In the genomic region with DNA sequence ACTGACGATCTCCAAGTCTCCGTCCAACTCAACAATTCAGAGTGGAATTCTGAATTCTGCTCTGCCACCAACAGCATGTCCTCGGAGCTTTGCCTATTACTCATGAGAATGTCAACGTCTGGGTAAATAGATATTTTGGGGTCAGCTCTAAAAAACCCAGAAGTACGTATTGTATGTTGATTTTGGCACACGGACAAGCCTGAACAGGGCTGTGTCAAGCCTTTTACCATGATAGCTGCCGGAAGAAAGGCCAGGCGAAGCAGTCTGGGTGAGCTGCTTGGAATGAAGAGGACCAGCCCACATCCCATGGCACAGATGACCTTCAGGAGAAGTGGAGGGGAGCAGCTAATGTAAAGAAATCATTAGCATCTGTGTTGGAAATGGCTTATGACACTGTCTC, we compare ENCODE assay signal across 14 cellular contexts.
DNase-seq lines count a peak whose midpoint lies in the region; ATAC-seq, FAIRE-seq and TF ChIP-seq lines count a peak whose summit lies in the region.
"Had no signal": no experiment of that assay in that cellular context is flagged by ENCODE, and none has a peak within 500 bp of the region (broad histone marks: within the 10 kb centered on the region; RNA-seq: fewer than 3 reads in every experiment).

No MANE protein-coding gene starts in this region.

- H3K27ac ChIP-seq in A549 (peak overlapping the region; percentile 30 to 48; a peak in 5 of 6 replicates), cingulate gyrus (ENCODE audit: low read depth, low read length) (peak overlapping the region; percentile 10), mesenchymal stem cell (ENCODE audit: low read length, poor library complexity, severe bottlenecking) (peak overlapping the region; percentile 6)
- H3K27ac ChIP-seq: tibial nerve had no signal

- intact Hi-C loops in posterior vena cava (cut with DNase I): no loop called here

- no peak overlapping the region for H4K91ac ChIP-seq in mesenchymal stem cell (ENCODE audit: low read length)

- H3K14ac ChIP-seq in mesenchymal stem cell (ENCODE audit: low read length in 2 of 2): no peak overlapping the region

- H3K9ac ChIP-seq in mesenchymal stem cell (ENCODE audit: low read length): no peak overlapping the region

- no peak overlapping the region for H3K4ac ChIP-seq in mesenchymal stem cell (ENCODE audit: low read depth in 1 of 2, low read length in 2 of 2)

- TF ChIP-seq POLR2A in A549 (IDR thresholded peaks at IDR 0.05; ENCODE audit: low read length): no peak

- POLR2A ChIA-PET in A549 (lab: Yijun Ruan, JAX): interaction anchor here (1.5 kb wide), 1 partner anchor 88 kb away, joined by 3 read pairs; a partner anchor contains a TSS

- DNase-seq in A549 (ENCODE audit: low read depth in 1 of 2, low spot score in 1 of 2) (peak in 1 of 2 experiments; percentile 57), RCC 7860 (ENCODE audit: low spot score) (peak; percentile 32), mesenchymal stem cell (no peak), posterior vena cava (ENCODE audit: low spot score) (no peak), epidermal melanocyte (ENCODE audit: insufficient read length, low spot score) (no peak)
- DNase-seq: activated CD4-positive, alpha-beta T cell treated with anti-CD3 and anti-CD28 coated beads, Interleukin-2, amount 10 ng/mL, durations not matched to agents 7 days and 5 days; activated T-cell treated with anti-CD3 and anti-CD28 coated beads, Interleukin-2, amount 50 U/mL, for 48 hours; MV-4-11 had no signal

- no peak overlapping the region for H2BK5ac ChIP-seq in mesenchymal stem cell (ENCODE audit: low read depth, low read length, poor library complexity, severe bottlenecking)

- H3K79me1 ChIP-seq in mesenchymal stem cell (replicated peaks; ENCODE audit: low read length, poor library complexity, severe bottlenecking): no peaks in the 10 kb centered on the region

- no peak overlapping the region for H2BK15ac ChIP-seq in mesenchymal stem cell (ENCODE audit: low read depth, poor library complexity, severe bottlenecking)

- no peak overlapping the region for H3K23ac ChIP-seq in mesenchymal stem cell (ENCODE audit: low read length in 2 of 2)

- no peak overlapping the region for H2BK12ac ChIP-seq in mesenchymal stem cell (ENCODE audit: low read length in 2 of 2)

- H3K4me2 ChIP-seq in A549: peak overlapping the region; percentile 19
- H3K4me2 ChIP-seq in mesenchymal stem cell (ENCODE audit: low read length, poor library complexity, severe bottlenecking): no peak overlapping the region

- H3K36me3 ChIP-seq in mesenchymal stem cell (ENCODE audit: control insufficient read depth in 1 of 2, insufficient read depth in 2 of 2, low read depth in 1 of 2, low read length in 2 of 2): no peaks in the 10 kb centered on the region
- H3K36me3 ChIP-seq: tibial nerve had no signal

- TF ChIP-seq RAD21 in A549 (conservative IDR thresholded peaks at IDR 0.05 in 1 of 2, IDR thresholded peaks at IDR 0.05 in 1 of 2): no peak

- peak; percentile 22 to 38; a peak in 1 of 5 replicates for TF ChIP-seq EP300 in A549 (IDR thresholded peaks at IDR 0.05)

- FAIRE-seq in A549 (lab: Jason Lieb, UNC) (peak; percentile 49), RCC 7860 (lab: Jason Lieb, UNC) (no peak)
- FAIRE-seq: endometrium had no signal

- no peak overlapping the region for H2AK5ac ChIP-seq in mesenchymal stem cell (ENCODE audit: low read length, severe bottlenecking)

- H3K27me3 ChIP-seq in mesenchymal stem cell (ENCODE audit: control insufficient read depth in 1 of 2, insufficient read depth in 1 of 2, low read length in 2 of 2): no peaks in the 10 kb centered on the region
- H3K27me3 ChIP-seq: tibial nerve had no signal

- no peak overlapping the region for H2AFZ ChIP-seq in mesenchymal stem cell (ENCODE audit: low read depth, low read length)

- 38% methylated on average over 8 of the region's 8 CpGs for WGBS in A549 (ENCODE audit: missing lambda C conversion rate)
- WGBS in mesenchymal stem cell: 82% methylated on average over 8 of the region's 8 CpGs

- H3K9me3 ChIP-seq in A549 (peaks cover 8% of the 10 kb centered on the region; the same call in 2 of the 3 replicates), mesenchymal stem cell (ENCODE audit: control insufficient read depth, low read length) (no peaks in the 10 kb centered on the region)
- H3K9me3 ChIP-seq: tibial nerve had no signal

- peak overlapping the region in 1 of 2 experiments; percentile 59 for H3K18ac ChIP-seq in mesenchymal stem cell (ENCODE audit: low read depth in 1 of 2, low read length in 2 of 2)

- ATAC-seq in A549 (peak in 1 of 2 experiments; percentile 79; a peak in 4 of 6 replicates), HG03442 (IDR thresholded peaks at IDR 0.05; ENCODE audit: unreplicated experiment) (no peak), HG02981 (IDR thresholded peaks at IDR 0.05; ENCODE audit: unreplicated experiment) (no peak)
- ATAC-seq: Panc1 had no signal

- H3K4me3 ChIP-seq in A549: no peak overlapping the region
- H3K4me3 ChIP-seq in mesenchymal stem cell (ENCODE audit: insufficient read depth in 1 of 2, low read depth in 1 of 2, low read length in 2 of 2): no peak overlapping the region
- H3K4me3 ChIP-seq: tibial nerve had no signal

- TF ChIP-seq CTCF in A549 (IDR thresholded peaks at IDR 0.05): no peak

- CTCF ChIA-PET in A549 (lab: Yijun Ruan, JAX): interaction anchor here (0.6 to 1.3 kb wide), 4 partner anchors 28 to 430 kb away, joined by 3 to 4 read pairs (median 4); a partner anchor contains a TSS

- H3K4me1 ChIP-seq in A549 (peaks cover 19% of the 10 kb centered on the region; the same call in 2 of the 3 replicates), mesenchymal stem cell (ENCODE audit: control insufficient read depth, insufficient read depth, low read depth, low read length) (peaks cover 3% of the 10 kb centered on the region)

- H4K8ac ChIP-seq in mesenchymal stem cell (ENCODE audit: low read length): no peak overlapping the region

- H2BK120ac ChIP-seq in mesenchymal stem cell (ENCODE audit: low read depth, low read length): no peak overlapping the region

TF ChIP-seq in A549, 52 proteins besides CTCF, POLR2A, EP300 and RAD21:
- TF ChIP-seq ESRRA (IDR thresholded peaks at IDR 0.05; ENCODE audit: borderline replicate concordance, low read length) (no peak), POLR2AphosphoS2 (conservative IDR thresholded peaks at IDR 0.05; ENCODE audit: low read length) (no peak), GATA3 (IDR thresholded peaks at IDR 0.05; ENCODE audit: borderline replicate concordance) (peak; percentile 53; the same call in 1 of the 2 replicates), FOSL2 (IDR thresholded peaks at IDR 0.05) (0 out of 2 replicates have a peak, but pooled peaks have one; percentile 9), FOSL2 (CRISPR knock-in tag; IDR thresholded peaks at IDR 0.05) (no peak), HOXB5 (CRISPR knock-in tag; IDR thresholded peaks at IDR 0.05) (no peak), FOXS1 (CRISPR knock-in tag; IDR thresholded peaks at IDR 0.05) (peak; percentile 73; the same call in 1 of the 2 replicates), ZFP36 (IDR thresholded peaks at IDR 0.05; ENCODE audit: borderline replicate concordance, partially characterized antibody) (no peak), TFCP2L1 (CRISPR knock-in tag; IDR thresholded peaks at IDR 0.05) (no peak), TP53 (CRISPR knock-in tag; IDR thresholded peaks at IDR 0.05) (no peak), HOXA7 (CRISPR knock-in tag; IDR thresholded peaks at IDR 0.05) (no peak), HDAC2 (IDR thresholded peaks at IDR 0.05) (no peak), KDM1A (IDR thresholded peaks at IDR 0.05; ENCODE audit: low read depth) (no peak), FOSB (CRISPR knock-in tag; IDR thresholded peaks at IDR 0.05) (no peak), PHF8 (IDR thresholded peaks at IDR 0.05; ENCODE audit: borderline replicate concordance, low read depth) (no peak), CBX8 (IDR thresholded peaks at IDR 0.05) (no peak), CHD4 (IDR thresholded peaks at IDR 0.05; ENCODE audit: borderline replicate concordance) (no peak), RFX5 (IDR thresholded peaks at IDR 0.05) (no peak), HOXB13 (CRISPR knock-in tag; IDR thresholded peaks at IDR 0.05; ENCODE audit: low read depth) (no peak)
- TF ChIP-seq, protein P1, sequence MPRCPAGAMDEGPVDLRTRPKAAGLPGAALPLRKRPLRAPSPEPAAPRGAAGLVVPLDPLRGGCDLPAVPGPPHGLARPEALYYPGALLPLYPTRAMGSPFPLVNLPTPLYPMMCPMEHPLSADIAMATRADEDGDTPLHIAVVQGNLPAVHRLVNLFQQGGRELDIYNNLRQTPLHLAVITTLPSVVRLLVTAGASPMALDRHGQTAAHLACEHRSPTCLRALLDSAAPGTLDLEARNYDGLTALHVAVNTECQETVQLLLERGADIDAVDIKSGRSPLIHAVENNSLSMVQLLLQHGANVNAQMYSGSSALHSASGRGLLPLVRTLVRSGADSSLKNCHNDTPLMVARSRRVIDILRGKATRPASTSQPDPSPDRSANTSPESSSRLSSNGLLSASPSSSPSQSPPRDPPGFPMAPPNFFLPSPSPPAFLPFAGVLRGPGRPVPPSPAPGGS (IDR thresholded peaks at IDR 0.05): no peak
- TF ChIP-seq, protein P2, sequence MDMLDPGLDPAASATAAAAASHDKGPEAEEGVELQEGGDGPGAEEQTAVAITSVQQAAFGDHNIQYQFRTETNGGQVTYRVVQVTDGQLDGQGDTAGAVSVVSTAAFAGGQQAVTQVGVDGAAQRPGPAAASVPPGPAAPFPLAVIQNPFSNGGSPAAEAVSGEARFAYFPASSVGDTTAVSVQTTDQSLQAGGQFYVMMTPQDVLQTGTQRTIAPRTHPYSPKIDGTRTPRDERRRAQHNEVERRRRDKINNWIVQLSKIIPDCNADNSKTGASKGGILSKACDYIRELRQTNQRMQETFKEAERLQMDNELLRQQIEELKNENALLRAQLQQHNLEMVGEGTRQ (IDR thresholded peaks at IDR 0.05): no peak
- TF ChIP-seq, protein P3, sequence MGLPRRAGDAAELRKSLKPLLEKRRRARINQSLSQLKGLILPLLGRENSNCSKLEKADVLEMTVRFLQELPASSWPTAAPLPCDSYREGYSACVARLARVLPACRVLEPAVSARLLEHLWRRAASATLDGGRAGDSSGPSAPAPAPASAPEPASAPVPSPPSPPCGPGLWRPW (IDR thresholded peaks at IDR 0.05): no peak
- TF ChIP-seq, protein P4, sequence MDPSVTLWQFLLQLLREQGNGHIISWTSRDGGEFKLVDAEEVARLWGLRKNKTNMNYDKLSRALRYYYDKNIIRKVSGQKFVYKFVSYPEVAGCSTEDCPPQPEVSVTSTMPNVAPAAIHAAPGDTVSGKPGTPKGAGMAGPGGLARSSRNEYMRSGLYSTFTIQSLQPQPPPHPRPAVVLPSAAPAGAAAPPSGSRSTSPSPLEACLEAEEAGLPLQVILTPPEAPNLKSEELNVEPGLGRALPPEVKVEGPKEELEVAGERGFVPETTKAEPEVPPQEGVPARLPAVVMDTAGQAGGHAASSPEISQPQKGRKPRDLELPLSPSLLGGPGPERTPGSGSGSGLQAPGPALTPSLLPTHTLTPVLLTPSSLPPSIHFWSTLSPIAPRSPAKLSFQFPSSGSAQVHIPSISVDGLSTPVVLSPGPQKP (IDR thresholded peaks at IDR 0.05; ENCODE audit: low read depth, low read length): no peak
